In the genomic region with DNA sequence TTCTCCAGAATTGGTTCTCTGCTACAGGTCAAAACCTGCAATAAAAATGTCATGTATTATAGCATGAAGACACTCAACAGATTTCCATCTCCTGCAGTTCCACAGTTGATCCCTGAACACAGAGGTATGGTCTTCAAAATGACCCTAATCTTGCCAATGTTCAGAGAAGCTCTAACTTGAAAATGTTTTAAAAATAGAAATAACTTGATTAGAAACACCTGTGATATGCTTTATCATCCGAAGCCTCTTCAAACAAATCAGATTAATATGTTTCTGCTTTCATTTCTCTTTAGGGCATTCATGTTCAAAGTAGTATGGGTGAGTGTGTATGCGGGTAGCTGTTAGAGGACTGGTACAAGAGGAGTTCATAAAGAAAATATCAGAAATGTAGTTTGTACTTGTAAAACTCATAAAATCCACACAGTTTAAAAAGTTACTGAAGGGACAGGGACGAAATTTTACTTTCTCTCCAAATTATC, we compare ENCODE assay signal across 9 cellular contexts.
A peak's percentile ranks its signal among the peaks of the same experiment; 100 is the strongest.
DNase-seq lines count a peak whose midpoint lies in the region; TF ChIP-seq lines count a peak whose summit lies in the region.
"Had no signal": no experiment of that assay in that cellular context is flagged by ENCODE, and none has a peak within 500 bp of the region (broad histone marks: within the 10 kb centered on the region; RNA-seq: fewer than 3 reads in every experiment).

No MANE protein-coding gene starts in this region.

- intact Hi-C loops in activated naive CD4-positive, alpha-beta T cell treated with anti-CD3 and anti-CD28 coated beads for 36 hours (cut with micrococcal nuclease) = no loop called here

- DNase-seq in GM12865 (ENCODE audit: low read depth) (peak; percentile 44), amniotic epithelial cell (ENCODE audit: low read depth) (peak; percentile 51), nephron progenitor cell (no peak), GM19240 (ENCODE audit: insufficient read length, low spot score) (no peak), globus pallidus (ENCODE audit: low spot score) (no peak), GM03348 (ENCODE audit: low spot score) (no peak)
- no peak for DNase-seq in activated naive CD4-positive, alpha-beta T cell treated with anti-CD3 and anti-CD28 coated beads for 36 hours

- peak overlapping the region; percentile 38 for H3K27ac Mint-ChIP-seq in nephron progenitor cell
- no peak overlapping the region for H3K27ac Mint-ChIP-seq in activated naive CD4-positive, alpha-beta T cell treated with anti-CD3 and anti-CD28 coated beads for 36 hours

- peaks cover 44% of the 10 kb centered on the region for H3K4me1 Mint-ChIP-seq in nephron progenitor cell
- peaks cover 16% of the 10 kb centered on the region for H3K4me1 Mint-ChIP-seq in activated naive CD4-positive, alpha-beta T cell treated with anti-CD3 and anti-CD28 coated beads for 36 hours (ENCODE audit: low read depth)

- no peaks in the 10 kb centered on the region for H3K9me3 Mint-ChIP-seq in nephron progenitor cell
- no peaks in the 10 kb centered on the region for H3K9me3 Mint-ChIP-seq in activated naive CD4-positive, alpha-beta T cell treated with anti-CD3 and anti-CD28 coated beads for 36 hours

- CTCF ChIA-PET in activated naive CD4-positive, alpha-beta T cell treated with anti-CD3 and anti-CD28 coated beads for 36 hours (lab: Charles Lee) = interaction anchor here (0.6 to 0.8 kb wide), 2 partner anchors 71 to 99 kb away, joined by 3 read pairs; no protein-coding TSS in a partner anchor

- TF ChIP-seq CTCF in GM12865 (IDR thresholded peaks at IDR 0.05; ENCODE audit: insufficient read depth, low read depth, low read length, missing control alignments) (no peak), nephron progenitor cell (IDR thresholded peaks at IDR 0.05) (no peak)

- peaks cover 2% of the 10 kb centered on the region for H3K27me3 Mint-ChIP-seq in nephron progenitor cell (ENCODE audit: low read depth, poor library complexity)
- H3K27me3 Mint-ChIP-seq in activated naive CD4-positive, alpha-beta T cell treated with anti-CD3 and anti-CD28 coated beads for 36 hours (ENCODE audit: low read depth) = peaks cover 21% of the 10 kb centered on the region

- H3K27ac ChIP-seq in KOPT-K1 (ENCODE audit: low read depth, low read length, poor library complexity, severe bottlenecking) = peak overlapping the region; percentile 8

- H3K4me3 ChIP-seq in GM12865 (ENCODE audit: low read depth, low read length) = peak overlapping the region; percentile 30; the same call in 1 of the 2 replicates
- H3K4me3 ChIP-seq: skin epidermis had no signal

- H3K9me3 ChIP-seq in KOPT-K1 (ENCODE audit: insufficient read depth, low read length, poor library complexity, severe bottlenecking) = no peaks in the 10 kb centered on the region

- no peak overlapping the region for H3K4me3 Mint-ChIP-seq in nephron progenitor cell
- no peak overlapping the region for H3K4me3 Mint-ChIP-seq in activated naive CD4-positive, alpha-beta T cell treated with anti-CD3 and anti-CD28 coated beads for 36 hours

- peaks cover 74% of the 10 kb centered on the region for H3K36me3 ChIP-seq in KOPT-K1 (ENCODE audit: insufficient read depth, low read length)

- peaks cover 10% of the 10 kb centered on the region for H3K36me3 Mint-ChIP-seq in nephron progenitor cell (ENCODE audit: low read depth)
- H3K36me3 Mint-ChIP-seq in activated naive CD4-positive, alpha-beta T cell treated with anti-CD3 and anti-CD28 coated beads for 36 hours (ENCODE audit: low read depth) = peaks cover 22% of the 10 kb centered on the region

Comparison
In these comparisons a context has a peak if more than half of its experiments do, and no peak if none do; other contexts are left out.
1. DNase-seq: peak in GM12865 (single experiment) and amniotic epithelial cell (single experiment); none in nephron progenitor cell (single experiment), GM19240 (single experiment), globus pallidus (single experiment), activated naive CD4-positive, alpha-beta T cell treated with anti-CD3 and anti-CD28 coated beads for 36 hours (single experiment) and GM03348 (single experiment).